8 cellular contexts compared by ENCODE assay signal in the genomic region with DNA sequence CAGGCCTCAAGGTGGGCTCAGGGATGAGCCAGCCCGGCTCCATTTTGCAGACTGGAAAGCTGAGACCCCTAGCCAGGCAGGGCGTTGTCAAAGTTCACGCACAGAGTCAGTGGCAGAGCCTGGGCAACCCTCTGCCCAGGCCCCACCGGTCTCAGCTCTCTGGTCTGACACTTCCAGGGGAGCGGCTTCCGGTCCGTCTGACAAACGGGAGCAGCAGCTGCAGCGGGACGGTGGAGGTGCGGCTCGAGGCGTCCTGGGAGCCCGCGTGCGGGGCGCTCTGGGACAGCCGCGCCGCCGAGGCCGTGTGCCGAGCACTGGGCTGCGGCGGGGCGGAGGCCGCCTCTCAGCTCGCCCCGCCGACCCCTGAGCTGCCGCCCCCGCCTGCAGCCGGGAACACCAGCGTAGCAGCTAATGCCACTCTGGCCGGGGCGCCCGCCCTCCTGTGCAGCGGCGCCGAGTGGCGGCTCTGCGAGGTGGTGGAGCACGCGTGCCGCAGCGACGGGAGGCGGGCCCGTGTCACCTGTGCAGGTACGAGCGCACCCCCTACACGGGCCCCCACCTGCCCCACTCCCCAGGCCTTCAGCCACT. TPM values are rescaled to one million over a fixed set of nuclear protein-coding genes. Genes with fewer than 3 reads are reported as not detected.
DNase-seq lines count a peak whose midpoint lies in the region; ATAC-seq and TF ChIP-seq lines count a peak whose summit lies in the region.

No MANE protein-coding gene starts in this region.

- POLR2A ChIA-PET in OCI-LY7 (lab: Charles Lee): no interaction called here

- H2AFZ ChIP-seq in OCI-LY7 (ENCODE audit: low read length): no peak overlapping the region
- H2AFZ ChIP-seq in osteoblast (ENCODE audit: low read length): no peak overlapping the region

- H3K36me3 ChIP-seq in OCI-LY7 (ENCODE audit: insufficient read depth, low read length): no peaks in the 10 kb centered on the region
- no peaks in the 10 kb centered on the region for H3K36me3 ChIP-seq in esophagus (ENCODE audit: control insufficient read depth in 2 of 2, insufficient read depth in 2 of 2, low read length in 1 of 2)
- H3K36me3 ChIP-seq in osteoblast (ENCODE audit: insufficient read depth, low read length): no peaks in the 10 kb centered on the region

- ATAC-seq in HG02973 (IDR thresholded peaks at IDR 0.05; ENCODE audit: unreplicated experiment): no peak

- DNase-seq in DMS53 (lab: John Stamatoyannopoulos, UW) (peak; percentile 81), OCI-LY7 (ENCODE audit: low spot score) (no peak), osteoblast (ENCODE audit: insufficient read length, low spot score, missing footprints) (peak; percentile 90), OCI-M2 (lab: John Stamatoyannopoulos, UW; ENCODE audit: unreplicated experiment) (no peak), OCI-M1 (lab: John Stamatoyannopoulos, UW) (no peak)
- no peak for DNase-seq in NK-92 treated with Interleukin-12 subunit alpha and Interleukin-12 subunit beta, amount 100 ng/mL, for 24 hours (lab: John Stamatoyannopoulos, UW)

- BruUV-seq in OCI-LY7 (replicated peaks; lab: Mats Ljungman, UMichigan): no TSS peak

- H3K9me2 ChIP-seq in OCI-LY7 (ENCODE audit: insufficient read depth, low read length): no peaks in the 10 kb centered on the region

- H3K27ac ChIP-seq in OCI-LY7 (ENCODE audit: low read depth, low read length, poor library complexity, severe bottlenecking) (no peak overlapping the region), esophagus (ENCODE audit: low read depth in 2 of 2, low read length in 1 of 2) (no peak overlapping the region), osteoblast (ENCODE audit: low read depth, low read length) (no peak overlapping the region)

- H3K4me3 ChIP-seq in OCI-LY7 (ENCODE audit: low read depth, low read length, poor library complexity, severe bottlenecking) (no peak overlapping the region), esophagus (ENCODE audit: low read depth in 1 of 2, low read length in 2 of 2) (peak overlapping the region; percentile 24 to 36), osteoblast (ENCODE audit: insufficient read depth, low read length) (no peak overlapping the region)

- no peaks in the 10 kb centered on the region for H3K9me3 ChIP-seq in OCI-LY7 (ENCODE audit: low read length)
- peaks cover 0 to 2% of the 10 kb centered on the region in 2 donors for H3K9me3 ChIP-seq in esophagus (ENCODE audit: control insufficient read depth in 2 of 2, insufficient read depth in 1 of 2, low read depth in 1 of 2, low read length in 1 of 2)
- no peaks in the 10 kb centered on the region for H3K9me3 ChIP-seq in osteoblast (ENCODE audit: low read depth, low read length)

- H3K4me2 ChIP-seq in OCI-LY7 (ENCODE audit: low read length) (peak overlapping the region; percentile 24; the same call in 1 of the 2 replicates), osteoblast (ENCODE audit: insufficient read depth, low read length) (no peak overlapping the region)

- CTCF ChIA-PET in OCI-LY7 (lab: Charles Lee; ENCODE audit: unreplicated experiment): no interaction called here

- intact Hi-C loops in OCI-LY7 (cut with micrococcal nuclease; ENCODE audit: unreplicated experiment): no loop called here

- H4K20me1 ChIP-seq in OCI-LY7 (ENCODE audit: insufficient read depth, low read length) (no peaks in the 10 kb centered on the region), osteoblast (ENCODE audit: insufficient read depth, low read length) (no peaks in the 10 kb centered on the region)

- H3K79me2 ChIP-seq in OCI-LY7 (ENCODE audit: insufficient read depth, low read depth, low read length): no peaks in the 10 kb centered on the region
- no peaks in the 10 kb centered on the region for H3K79me2 ChIP-seq in osteoblast (ENCODE audit: insufficient read depth, low read length)

- TF ChIP-seq CTCF in OCI-LY7 (conservative IDR thresholded peaks at IDR 0.05; ENCODE audit: low read length) (no peak), osteoblast (IDR thresholded peaks at IDR 0.05; ENCODE audit: extremely low read depth, low read depth, low read length) (no peak)

- H3K27me3 ChIP-seq in esophagus (ENCODE audit: control insufficient read depth in 1 of 2, insufficient read depth in 2 of 2, low read length in 2 of 2) (no peaks in the 10 kb centered on the region), osteoblast (ENCODE audit: insufficient read depth, low read length) (peaks cover 60% of the 10 kb centered on the region)

- H3K4me1 ChIP-seq in OCI-LY7 (ENCODE audit: insufficient read depth, low read length, poor library complexity, severe bottlenecking) (no peaks in the 10 kb centered on the region), esophagus (ENCODE audit: control insufficient read depth in 2 of 2, insufficient read depth in 2 of 2, low read length in 1 of 2) (peaks cover 15 to 16% of the 10 kb centered on the region in 2 donors), osteoblast (ENCODE audit: insufficient read depth, low read length) (peaks cover 4% of the 10 kb centered on the region)

- WGBS in esophagus, 2 donors: 11 to 13% methylated on average over 39 to 52 of the region's 52 CpGs

RNA-seq across cellular contexts. Expression of gene CD6, which starts 36.0 kb away (rescaled TPM):
- not detected in 2 replicates for total RNA-seq in OCI-LY7 (2014; rRNA removed; shearing (Covaris generic))
- not detected in 2 replicates for total RNA-seq in OCI-LY7 (2022)
- polyA plus RNA-seq in esophagus: 1 to 10 TPM; 1.3 to 1.4 TPM
- total RNA-seq in osteoblast: not detected in 2 replicates

RNA-seq across cellular contexts. Expression of gene SLC15A3, which starts 55.5 kb away (rescaled TPM):
- 7.2 and 12.6 TPM in 2 replicates for total RNA-seq in OCI-LY7 (2014; rRNA removed; shearing (Covaris generic))
- total RNA-seq in OCI-LY7 (2022) (41.4 and 43.9 TPM in 2 replicates), osteoblast (10.9 and 13.0 TPM in 2 replicates)
- polyA plus RNA-seq in esophagus: 1 to 10 TPM; 6.5 to 9.7 TPM

Comparison
In these comparisons a context has a peak if more than half of its experiments do, and no peak if none do; other contexts are left out.
1. DNase-seq: peak in DMS53 (single experiment) and osteoblast (single experiment); none in OCI-LY7 (single experiment), NK-92 treated with Interleukin-12 subunit alpha and Interleukin-12 subunit beta, amount 100 ng/mL, for 24 hours (single experiment), OCI-M2 (single experiment) and OCI-M1 (single experiment).
2. H3K4me3 ChIP-seq: peak in esophagus (2 of 2); none in OCI-LY7 (single experiment) and osteoblast (single experiment).